9 cellular contexts compared by ENCODE assay signal in genomic region chr7:99837649-99838361, GRCh38. TPM values are rescaled to one million over a fixed set of nuclear protein-coding genes. Genes with fewer than 3 reads are reported as not detected.
A peak's percentile ranks its signal among the peaks of the same experiment; 100 is the strongest.
DNase-seq lines count a peak whose midpoint lies in the region; ATAC-seq, FAIRE-seq and TF ChIP-seq lines count a peak whose summit lies in the region.
"Had no signal": no experiment of that assay in that cellular context is flagged by ENCODE, and none has a peak within 500 bp of the region (broad histone marks: within the 10 kb centered on the region; RNA-seq: fewer than 3 reads in every experiment).

No MANE protein-coding gene starts in this region.

- intact Hi-C loops in K562 (cut with micrococcal nuclease), result loop anchor here (1.0 kb wide), 1 partner anchor 207 kb away; no protein-coding TSS in a partner anchor

- H3K9ac ChIP-seq in K562 (ENCODE audit: insufficient read depth in 1 of 2, low read depth in 2 of 2, low read length in 2 of 2), result no peak overlapping the region

- no TSS peak for BruUV-seq in K562 (replicated peaks; lab: Mats Ljungman, UMichigan)

- H3K27ac ChIP-seq in K562 (ENCODE audit: extremely low read depth, low read depth, low read length), result no peak overlapping the region

- H3K9me3 ChIP-seq in K562 (replicated peaks; ENCODE audit: control insufficient read depth, insufficient read depth, low read depth, low read length), result no peaks in the 10 kb centered on the region
- H3K9me3 ChIP-seq: HAP-1 had no signal

- no peak overlapping the region for H3K4me3 Mint-ChIP-seq in osteocyte (ENCODE audit: unreplicated experiment)
- H3K4me3 Mint-ChIP-seq: brain had no signal

- H3K36me3 ChIP-seq in K562 (ENCODE audit: control insufficient read depth, insufficient read depth, low read length), result no peaks in the 10 kb centered on the region
- H3K36me3 ChIP-seq: HAP-1 had no signal

- TF ChIP-seq POLR2A in GM12892 (IDR thresholded peaks at IDR 0.05; ENCODE audit: low read depth, low read length) (no peak), K562 (conservative IDR thresholded peaks at IDR 0.05) (no peak)

- H2AFZ ChIP-seq in K562 (ENCODE audit: low read depth, low read length), result peak overlapping the region; percentile 41

- H3K27me3 ChIP-seq in K562 (ENCODE audit: control insufficient read depth in 2 of 2, insufficient read depth in 2 of 2, low read length in 2 of 2), result no peaks in the 10 kb centered on the region

- H3K9me3 Mint-ChIP-seq in osteocyte (ENCODE audit: unreplicated experiment), result no peaks in the 10 kb centered on the region
- H3K9me3 Mint-ChIP-seq: brain had no signal

- no peak overlapping the region for H3K27ac Mint-ChIP-seq in osteocyte (ENCODE audit: unreplicated experiment)

- no peaks in the 10 kb centered on the region for H3K36me3 Mint-ChIP-seq in osteocyte (ENCODE audit: unreplicated experiment)
- H3K36me3 Mint-ChIP-seq: brain had no signal

- in situ Hi-C loops in K562 (cut with MboI), result loop anchor here (5.0 kb wide), 1 partner anchor 51 kb away; no protein-coding TSS in a partner anchor

- H3K9me1 ChIP-seq in K562 (ENCODE audit: control insufficient read depth, insufficient read depth, low read length), result no peaks in the 10 kb centered on the region

- H3K4me2 ChIP-seq in K562 (ENCODE audit: insufficient read depth, low read length), result no peak overlapping the region

- DNase-seq in GM12892 (ENCODE audit: insufficient read length) (no peak), K562 (ENCODE audit: extremely low read depth in 1 of 4, low spot score in 3 of 4) (no peak), osteocyte (ENCODE audit: extremely low spot score, unreplicated experiment) (no peak), NCI-H345 treated with DMSO at 0.1 percent for 48 hours (lab: John Stamatoyannopoulos, UW; ENCODE audit: unreplicated experiment) (no peak), epidermal melanocyte (ENCODE audit: insufficient read length, low spot score) (no peak)

- TF ChIP-seq EP300 in K562 (IDR thresholded peaks at IDR 0.05; ENCODE audit: low read length), result no peak

- CTCF ChIA-PET in K562 (lab: Yijun Ruan, JAX; ENCODE audit: low intra/inter-chr PET ratio), result interaction anchor here (2.5 kb wide), 1 partner anchor 206 kb away, joined by 5 read pairs; no protein-coding TSS in a partner anchor

- H3K27me3 Mint-ChIP-seq in osteocyte (ENCODE audit: unreplicated experiment), result peaks cover 44% of the 10 kb centered on the region

- WGBS in K562 (ENCODE audit: insufficient coverage, low coverage, missing lambda C conversion rate), result 62% methylated on average over 5 of the region's 5 CpGs

- H3K4me1 Mint-ChIP-seq in osteocyte (ENCODE audit: unreplicated experiment), result no peaks in the 10 kb centered on the region
- H3K4me1 Mint-ChIP-seq: brain had no signal

- H3K4me3 ChIP-seq in K562, result no peak overlapping the region
- H3K4me3 ChIP-seq: HAP-1 had no signal

- peak; percentile 81 to 85 for TF ChIP-seq RAD21 in K562 (CRISPR knock-in tag; conservative IDR thresholded peaks at IDR 0.05 in 1 of 2, IDR thresholded peaks at IDR 0.05 in 1 of 2)

- POLR2A ChIA-PET in K562 (lab: Yijun Ruan, JAX), result interaction anchor here (1.4 to 3.3 kb wide), 2 partner anchors 10 to 14 kb away, joined by 4 to 15 read pairs; no protein-coding TSS in a partner anchor

- ATAC-seq in HG03196 (IDR thresholded peaks at IDR 0.05; ENCODE audit: unreplicated experiment) (peak; percentile 59), K562 (peak; percentile 27), GM19023 (IDR thresholded peaks at IDR 0.05; ENCODE audit: unreplicated experiment) (no peak)

- TF ChIP-seq CTCF in K562 (IDR thresholded peaks at IDR 0.05 in 2 of 3, conservative IDR thresholded peaks at IDR 0.05 in 1 of 3; ENCODE audit: insufficient read depth in 2 of 3, low read depth in 1 of 3, low read length in 3 of 3), result peak; percentile 36 to 68 (median 45); a peak in 4 of 6 replicates
- TF ChIP-seq CTCF in osteocyte (IDR thresholded peaks at IDR 0.05), result peak; percentile 18

- FAIRE-seq in GM12892 (lab: Jason Lieb, UNC) (peak; percentile 71), K562 (lab: Jason Lieb, UNC) (peak; percentile 37)

- peaks cover 4 to 49% of the 10 kb centered on the region in 2 experiments for H3K4me1 ChIP-seq in K562 (replicated peaks in 1 of 2; ENCODE audit: control insufficient read depth in 2 of 2, insufficient read depth in 2 of 2, low read length in 2 of 2)

- no peaks in the 10 kb centered on the region for H4K20me1 ChIP-seq in K562 (replicated peaks; ENCODE audit: control insufficient read depth, insufficient read depth, low read length)

- no peaks in the 10 kb centered on the region for H3K79me2 ChIP-seq in K562 (ENCODE audit: control insufficient read depth, insufficient read depth, low read length)

TF ChIP-seq in K562, 482 proteins besides CTCF, POLR2A, EP300 and RAD21 (continues in another document):
- no peak for TF ChIP-seq ZNF232 (CRISPR knock-in tag; IDR thresholded peaks at IDR 0.05)
- TF ChIP-seq TCF7L2 (IDR thresholded peaks at IDR 0.05; ENCODE audit: low read depth, low read length), result no peak

RNA-seq across cellular contexts. Expression of gene CYP3A43, which starts 10.0 kb away (rescaled TPM):
- polyA plus RNA-seq in GM12892 (2012; ENCODE audit: missing spikeins), result not detected
- not detected in 2 replicates for total RNA-seq in K562 (2011; cell fraction: chromatin; rRNA removed; ENCODE audit: low replicate concordance)
- not detected in 2 replicates for total RNA-seq in K562 (2011; cell fraction: nucleolus; rRNA removed)
- total RNA-seq in K562 (2011; cell fraction: nucleoplasm; rRNA removed), result not detected in 2 replicates
- not detected in 2 replicates for total RNA-seq in K562 (2014; rRNA removed)
- total RNA-seq in K562 (2014; rRNA removed; fragmentation: Illumina TruSeq; extraction: Trizol), result not detected in 2 replicates
- not detected in 2 replicates for total RNA-seq in K562 (2015; rRNA removed; fragmentation: Illumina TruSeq; extraction: Trizol)
- not detected in 2 replicates for total RNA-seq in K562 (2021)
- 0.05 TPM in 1 of 2 replicates, not detected in the other for polyA plus RNA-seq in K562 (2011; rRNA removed)
- 0.12 TPM in 1 of 2 replicates, not detected in the other for polyA plus RNA-seq in K562 (2011; cell fraction: cytosol; rRNA removed)
- 0.13 TPM in 1 of 2 replicates, not detected in the other for polyA plus RNA-seq in K562 (2011; cell fraction: nucleus; rRNA removed)
- 0.11 TPM in 1 of 2 replicates, not detected in the other for polyA plus RNA-seq in K562 (2012)
- polyA plus RNA-seq in K562 (2014; fragmentation: Illumina TruSeq; extraction: Trizol), result not detected in 2 replicates
- polyA plus RNA-seq in K562 (2014; fragmentation: Nextera tagmentation; extraction: Ambion mirVana), result not detected
- polyA plus RNA-seq in K562 (2014; rRNA removed), result not detected in 2 replicates
- not detected in 2 replicates for polyA minus RNA-seq in K562 (2011; rRNA and poly(A)+ RNA removed)
- polyA minus RNA-seq in K562 (2011; cell fraction: cytosol; rRNA and poly(A)+ RNA removed), result not detected in 2 replicates
- not detected in 2 replicates for polyA minus RNA-seq in K562 (2011; cell fraction: nucleus; rRNA and poly(A)+ RNA removed)
- not detected in 2 replicates for total RNA-seq in osteocyte

RNA-seq across cellular contexts. Expression of gene OR2AE1, which starts 39.0 kb away (rescaled TPM):
- polyA plus RNA-seq in GM12892 (2012; ENCODE audit: missing spikeins), result not detected
- 0.39 TPM in 1 of 2 replicates, not detected in the other for total RNA-seq in K562 (2011; cell fraction: chromatin; rRNA removed; ENCODE audit: low replicate concordance)
- total RNA-seq in K562 (2011; cell fraction: nucleolus; rRNA removed), result not detected in 2 replicates
- total RNA-seq in K562 (2011; cell fraction: nucleoplasm; rRNA removed), result 0.88 and 2.0 TPM in 2 replicates
- total RNA-seq in K562 (2014; rRNA removed) (0.27 TPM in 1 of 2 replicates, not detected in the other), K562 (2014; rRNA removed; fragmentation: Illumina TruSeq; extraction: Trizol) (not detected in 2 replicates), K562 (2015; rRNA removed; fragmentation: Illumina TruSeq; extraction: Trizol) (not detected in 2 replicates), K562 (2021) (not detected in 2 replicates), osteocyte (not detected in 2 replicates)
- polyA plus RNA-seq in K562 (2011; rRNA removed) (not detected in 2 replicates), K562 (2014; fragmentation: Illumina TruSeq; extraction: Trizol) (not detected in 2 replicates), K562 (2014; fragmentation: Nextera tagmentation; extraction: Ambion mirVana) (not detected), K562 (2014; rRNA removed) (not detected in 2 replicates)
- not detected in 2 replicates for polyA plus RNA-seq in K562 (2011; cell fraction: cytosol; rRNA removed)
- not detected in 2 replicates for polyA plus RNA-seq in K562 (2011; cell fraction: nucleus; rRNA removed)
- polyA plus RNA-seq in K562 (2012), result not detected in 2 replicates
- polyA minus RNA-seq in K562 (2011; rRNA and poly(A)+ RNA removed), result 0.70 TPM in 1 of 2 replicates, not detected in the other
- polyA minus RNA-seq in K562 (2011; cell fraction: cytosol; rRNA and poly(A)+ RNA removed), result not detected in 2 replicates
- 0.44 TPM in 1 of 2 replicates, not detected in the other for polyA minus RNA-seq in K562 (2011; cell fraction: nucleus; rRNA and poly(A)+ RNA removed)

RNA-seq across cellular contexts. Expression of gene CYP3A4, which starts 53.8 kb away (rescaled TPM):
- not detected for polyA plus RNA-seq in GM12892 (2012; ENCODE audit: missing spikeins)
- total RNA-seq in K562 (2011; cell fraction: chromatin; rRNA removed; ENCODE audit: low replicate concordance), result not detected in 2 replicates
- not detected in 2 replicates for total RNA-seq in K562 (2011; cell fraction: nucleolus; rRNA removed)
- total RNA-seq in K562 (2011; cell fraction: nucleoplasm; rRNA removed), result not detected in 2 replicates
- not detected in 2 replicates for total RNA-seq in K562 (2014; rRNA removed)
- not detected in 2 replicates for total RNA-seq in K562 (2014; rRNA removed; fragmentation: Illumina TruSeq; extraction: Trizol)
- not detected in 2 replicates for total RNA-seq in K562 (2015; rRNA removed; fragmentation: Illumina TruSeq; extraction: Trizol)
- 0.07 and 0.18 TPM in 2 replicates for total RNA-seq in K562 (2021)
- polyA plus RNA-seq in K562 (2011; rRNA removed), result not detected in 2 replicates
- not detected in 2 replicates for polyA plus RNA-seq in K562 (2011; cell fraction: cytosol; rRNA removed)
- polyA plus RNA-seq in K562 (2011; cell fraction: nucleus; rRNA removed), result not detected in 2 replicates
- polyA plus RNA-seq in K562 (2012), result not detected in 2 replicates
- polyA plus RNA-seq in K562 (2014; fragmentation: Illumina TruSeq; extraction: Trizol), result not detected in 2 replicates
- under 1 TPM in 1 of 2 experiments, not detected in 1; 0.08 TPM for polyA plus RNA-seq in K562 (2014; fragmentation: Nextera tagmentation; extraction: Ambion mirVana)
- not detected in 2 replicates for polyA plus RNA-seq in K562 (2014; rRNA removed)
- polyA minus RNA-seq in K562 (2011; rRNA and poly(A)+ RNA removed), result not detected in 2 replicates
- not detected in 2 replicates for polyA minus RNA-seq in K562 (2011; cell fraction: cytosol; rRNA and poly(A)+ RNA removed)
- polyA minus RNA-seq in K562 (2011; cell fraction: nucleus; rRNA and poly(A)+ RNA removed), result not detected in 2 replicates
- not detected in 2 replicates for total RNA-seq in osteocyte
